ENCODE assay signal across 8 cellular contexts in the genomic region with DNA sequence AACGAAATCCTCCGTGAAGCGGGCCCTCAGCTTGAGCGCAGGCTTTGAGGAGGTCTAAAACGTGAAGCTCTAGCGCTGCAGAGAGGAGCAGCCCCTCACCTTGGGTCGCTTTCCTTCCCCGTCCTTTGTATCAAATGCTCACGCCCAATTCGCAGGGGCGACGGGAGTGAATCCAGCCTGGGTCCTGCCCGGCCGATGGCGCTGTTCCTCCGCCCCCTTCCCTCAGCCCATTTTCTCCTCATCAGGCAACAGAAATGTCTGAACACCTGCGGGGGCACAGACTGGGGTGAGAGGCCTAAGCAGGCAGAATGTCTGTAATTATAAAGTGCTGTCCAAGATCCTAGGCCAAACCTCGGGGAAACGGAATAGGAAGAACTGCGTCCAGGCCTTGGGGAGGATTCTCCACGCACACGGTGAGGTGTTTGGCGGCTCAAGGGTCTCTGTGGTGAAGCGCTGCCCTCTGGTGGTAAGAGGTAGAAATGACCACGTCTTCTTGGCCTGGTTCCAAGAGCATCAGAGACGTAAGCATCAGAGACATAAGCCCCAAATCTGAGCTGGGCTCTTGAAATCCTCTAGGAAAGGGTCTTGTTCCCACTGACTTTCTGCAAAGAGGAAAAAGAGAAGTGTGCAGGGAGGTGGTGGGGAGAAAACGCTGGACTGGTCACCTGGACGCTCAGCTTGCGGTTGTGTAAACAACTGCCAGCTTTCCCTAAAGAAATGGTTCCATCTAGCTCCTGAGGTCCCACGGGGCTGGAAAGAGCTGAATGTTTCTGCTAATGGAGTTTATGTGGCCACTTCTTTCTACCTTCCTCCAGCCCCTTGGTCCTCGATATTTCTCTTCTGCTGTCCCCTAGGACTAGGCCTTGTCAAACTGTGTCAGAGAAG.
DNase-seq lines count a peak whose midpoint lies in the region; ATAC-seq and TF ChIP-seq lines count a peak whose summit lies in the region.

No MANE protein-coding gene starts in this region.

- no peaks in the 10 kb centered on the region for H3K27me3 Mint-ChIP-seq in activated naive CD4-positive, alpha-beta T cell treated with anti-CD3 and anti-CD28 coated beads for 36 hours (ENCODE audit: low read depth)

- peaks cover 24% of the 10 kb centered on the region for H3K4me1 Mint-ChIP-seq in activated naive CD4-positive, alpha-beta T cell treated with anti-CD3 and anti-CD28 coated beads for 36 hours (ENCODE audit: low read depth)

- TF ChIP-seq CTCF in upper lobe of right lung (IDR thresholded peaks at IDR 0.05) = peak; percentile 77

- H3K27ac ChIP-seq in SJSA1 (no peak overlapping the region), upper lobe of right lung (no peak overlapping the region)

- no peaks in the 10 kb centered on the region for H3K36me3 Mint-ChIP-seq in activated naive CD4-positive, alpha-beta T cell treated with anti-CD3 and anti-CD28 coated beads for 36 hours (ENCODE audit: low read depth)

- DNase-seq in EL (peak; percentile 70), LoVo (ENCODE audit: low spot score) (peak; percentile 55), SJSA1 (ENCODE audit: low read depth in 1 of 2, low spot score in 2 of 2) (peak; percentile 28 to 56), Right ventricle myocardium superior (peak; percentile 60), pons (ENCODE audit: low spot score) (peak; percentile 77), upper lobe of right lung (peak; percentile 72)
- DNase-seq in activated naive CD4-positive, alpha-beta T cell treated with anti-CD3 and anti-CD28 coated beads for 36 hours = peak; percentile 89

- H3K36me3 ChIP-seq in SJSA1 (no peaks in the 10 kb centered on the region), upper lobe of right lung (no peaks in the 10 kb centered on the region)

- peak; percentile 72 for ATAC-seq in Right ventricle myocardium superior (ENCODE audit: poor library complexity)
- ATAC-seq in upper lobe of right lung = peak; percentile 90
- no peak for ATAC-seq in HG03108 (IDR thresholded peaks at IDR 0.05; ENCODE audit: unreplicated experiment)

- H3K27ac Mint-ChIP-seq in activated naive CD4-positive, alpha-beta T cell treated with anti-CD3 and anti-CD28 coated beads for 36 hours = no peak overlapping the region

- intact Hi-C loops in activated naive CD4-positive, alpha-beta T cell treated with anti-CD3 and anti-CD28 coated beads for 36 hours (cut with micrococcal nuclease) = no loop called here
- intact Hi-C loops in Right ventricle myocardium superior (cut with DNase I) (loop anchor here (10.0 kb wide), 1 partner anchor 256 kb away; no protein-coding TSS in a partner anchor), upper lobe of right lung (cut with DNase I) (no loop called here)

- H3K9me3 Mint-ChIP-seq in activated naive CD4-positive, alpha-beta T cell treated with anti-CD3 and anti-CD28 coated beads for 36 hours = no peaks in the 10 kb centered on the region

- H3K9me3 ChIP-seq in SJSA1 (replicated peaks) (no peaks in the 10 kb centered on the region), upper lobe of right lung (no peaks in the 10 kb centered on the region)

- H3K4me3 ChIP-seq in SJSA1 (no peak overlapping the region), upper lobe of right lung (no peak overlapping the region)

- CTCF ChIA-PET in activated naive CD4-positive, alpha-beta T cell treated with anti-CD3 and anti-CD28 coated beads for 36 hours (lab: Charles Lee) = interaction anchor here (0.6 to 11.6 kb wide), 43 partner anchors 7 to 614 kb away, joined by 3 to 194 read pairs (median 5); a partner anchor contains a TSS

- H3K4me3 Mint-ChIP-seq in activated naive CD4-positive, alpha-beta T cell treated with anti-CD3 and anti-CD28 coated beads for 36 hours = peak overlapping the region; percentile 27

- peaks cover 4% of the 10 kb centered on the region for H3K27me3 ChIP-seq in SJSA1 (replicated peaks)
- peaks cover 12% of the 10 kb centered on the region for H3K27me3 ChIP-seq in upper lobe of right lung

- H3K4me1 ChIP-seq in SJSA1 (replicated peaks) = 0 out of 2 replicates have a peak, but pooled peaks cover 3% of the 10 kb centered on the region
- H3K4me1 ChIP-seq in upper lobe of right lung = peaks cover 3% of the 10 kb centered on the region
